11 cellular contexts compared by ENCODE assay signal in the genomic region with DNA sequence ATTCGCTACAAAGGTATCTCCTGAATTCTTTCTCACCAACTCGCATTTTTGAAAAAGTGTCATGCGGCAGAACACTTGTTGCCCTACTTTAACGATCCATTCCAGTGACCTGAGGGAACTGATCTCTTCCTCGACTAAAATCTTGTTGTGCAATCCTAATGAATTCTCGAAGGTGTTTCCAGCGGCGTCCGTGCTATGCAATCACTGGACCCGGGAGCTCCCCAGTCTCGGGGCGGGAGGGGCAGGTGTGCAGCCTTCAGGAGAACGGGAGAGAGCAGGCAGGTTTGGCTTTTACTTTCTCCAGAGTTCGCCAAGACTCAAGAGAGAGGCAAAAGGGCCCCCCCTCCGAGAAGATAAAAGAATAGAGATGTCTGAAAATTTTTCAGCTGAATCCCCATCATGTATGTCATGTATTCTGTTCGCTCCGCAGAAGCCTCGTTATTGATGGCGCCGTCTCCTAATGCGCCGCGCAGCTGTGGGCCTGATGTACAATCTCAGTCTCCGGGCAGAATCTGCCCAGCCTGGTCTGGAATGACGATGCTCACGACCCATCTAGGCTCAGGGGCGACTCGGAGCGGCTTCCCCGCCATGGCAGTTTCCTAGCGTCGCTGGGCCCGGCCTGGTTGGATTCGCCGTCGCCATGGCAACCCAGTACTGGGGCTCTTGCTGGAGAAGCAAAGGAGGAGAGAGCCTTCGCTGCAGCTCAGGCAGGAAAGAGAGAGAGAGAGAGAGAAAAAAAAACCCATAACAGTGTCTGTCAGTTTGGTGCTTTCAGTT. TPM values are rescaled to one million over a fixed set of nuclear protein-coding genes. Genes with fewer than 3 reads are reported as not detected.
DNase-seq lines count a peak whose midpoint lies in the region; ATAC-seq and TF ChIP-seq lines count a peak whose summit lies in the region.
"Had no signal": no experiment of that assay in that cellular context is flagged by ENCODE, and none has a peak within 500 bp of the region (broad histone marks: within the 10 kb centered on the region; RNA-seq: fewer than 3 reads in every experiment).

No MANE protein-coding gene starts in this region.

- no peak overlapping the region for H3K18ac ChIP-seq in mesendoderm (ENCODE audit: low read length)

- H3K23ac ChIP-seq in mesendoderm (ENCODE audit: low read length), result no peak overlapping the region

- DNase-seq in breast epithelium (ENCODE audit: low spot score in 2 of 2), result peak in 1 of 2 donors; percentile 52
- no peak for DNase-seq in MCF 10A (ENCODE audit: unreplicated experiment)
- peak; percentile 93 for DNase-seq in ecto neural progenitor cell (ENCODE audit: low spot score)
- DNase-seq in mesendoderm, result peak; percentile 89
- DNase-seq in uterus, result peak; percentile 76 to 83
- no peak for DNase-seq in SW480 (ENCODE audit: low spot score)
- DNase-seq: MG63; stimulated activated naive CD4-positive, alpha-beta T cell had no signal

- CTCF ChIA-PET in MCF 10A (lab: Yijun Ruan, JAX), result no interaction called here

- WGBS in mesendoderm (ENCODE audit: extremely low coverage, insufficient coverage, low lambda C conversion rate), result no CpG with 5 or more reads among the region's 37 CpGs

- no peaks in the 10 kb centered on the region for H3K36me3 Mint-ChIP-seq in MCF 10A (ENCODE audit: insufficient read depth, unreplicated experiment)

- H3K4me3 Mint-ChIP-seq in MCF 10A (ENCODE audit: unreplicated experiment), result no peak overlapping the region

- H3K56ac ChIP-seq in mesendoderm (ENCODE audit: low read length), result no peak overlapping the region

- no peak overlapping the region for H2BK15ac ChIP-seq in mesendoderm (replicated peaks; ENCODE audit: low read depth)

- no peak overlapping the region for H3K4me2 ChIP-seq in mesendoderm (ENCODE audit: low read length)

- ATAC-seq in GM19324 (IDR thresholded peaks at IDR 0.05; ENCODE audit: low FRiP score, unreplicated experiment), result no peak
- ATAC-seq in HG02885 (IDR thresholded peaks at IDR 0.05; ENCODE audit: poor library complexity, unreplicated experiment), result no peak

- no peak overlapping the region for H3K27ac Mint-ChIP-seq in MCF 10A (ENCODE audit: low read depth, unreplicated experiment)

- H3K27me3 ChIP-seq in breast epithelium (no peaks in the 10 kb centered on the region), mesendoderm (ENCODE audit: insufficient read depth, low read length, poor library complexity) (no peaks in the 10 kb centered on the region), uterus (no peaks in the 10 kb centered on the region)
- H3K27me3 ChIP-seq: MG63 had no signal

- H3K27ac ChIP-seq in breast epithelium (no peak overlapping the region), mesendoderm (ENCODE audit: low read depth, low read length) (no peak overlapping the region), uterus (peak overlapping the region in 1 of 2 donors; percentile 45)
- H3K27ac ChIP-seq: BLaER1 treated with 17β-estradiol and CSF1 and Interleukin-3, amounts not matched to agents 10 nM and 100 nM had no signal

- no peak overlapping the region for H3K4ac ChIP-seq in mesendoderm (ENCODE audit: low read depth, low read length)

- no peak overlapping the region for H2BK5ac ChIP-seq in mesendoderm (ENCODE audit: low read length)

- H3K4me3 ChIP-seq in breast epithelium, result peak overlapping the region in 2 of 3 donors; percentile 38 to 59
- no peak overlapping the region for H3K4me3 ChIP-seq in mesendoderm (ENCODE audit: low read length)
- peak overlapping the region; percentile 7 to 31 for H3K4me3 ChIP-seq in uterus
- H3K4me3 ChIP-seq: BLaER1 treated with 17β-estradiol and CSF1 and Interleukin-3, amounts not matched to agents 10 nM and 100 nM; MG63 had no signal

- TF ChIP-seq CTCF in breast epithelium (IDR thresholded peaks at IDR 0.05) (no peak), MCF 10A (IDR thresholded peaks at IDR 0.05; ENCODE audit: unreplicated experiment) (no peak), uterus (IDR thresholded peaks at IDR 0.05) (no peak)

- BruUV-seq in MCF 10A (replicated peaks; lab: Mats Ljungman, UMichigan), result no TSS peak

- H4K5ac ChIP-seq in mesendoderm (ENCODE audit: low read length), result no peak overlapping the region

- H3K36me3 ChIP-seq in breast epithelium (no peaks in the 10 kb centered on the region), mesendoderm (ENCODE audit: control insufficient read depth, insufficient read depth, low read length) (no peaks in the 10 kb centered on the region), uterus (no peaks in the 10 kb centered on the region)
- H3K36me3 ChIP-seq: MG63 had no signal

- no peak overlapping the region for H2AK5ac ChIP-seq in mesendoderm (ENCODE audit: low read length)

- no peaks in the 10 kb centered on the region for H3K27me3 Mint-ChIP-seq in MCF 10A (ENCODE audit: insufficient read depth, unreplicated experiment)

- intact Hi-C loops in breast epithelium (cut with DNase I; ENCODE audit: low total_unique reads), result no loop called here
- intact Hi-C loops in MCF 10A (cut with micrococcal nuclease), result no loop called here
- intact Hi-C loops in uterus (cut with DNase I; ENCODE audit: low total_unique reads), result no loop called here

- no peaks in the 10 kb centered on the region for H3K79me2 ChIP-seq in mesendoderm (ENCODE audit: control insufficient read depth, insufficient read depth, low read length)

- H3K79me1 ChIP-seq in mesendoderm (ENCODE audit: low read length), result no peaks in the 10 kb centered on the region

- H4K8ac ChIP-seq in mesendoderm (ENCODE audit: low read depth, low read length), result no peak overlapping the region

- H3K9me3 ChIP-seq in breast epithelium, result no peaks in the 10 kb centered on the region
- H3K9me3 ChIP-seq in uterus, result no peaks in the 10 kb centered on the region
- H3K9me3 ChIP-seq: MG63 had no signal

- POLR2A ChIA-PET in MCF 10A (lab: Yijun Ruan, JAX), result no interaction called here

- peaks cover 6% of the 10 kb centered on the region for H3K9me3 Mint-ChIP-seq in MCF 10A (ENCODE audit: unreplicated experiment)

- H3K9ac ChIP-seq in mesendoderm (ENCODE audit: low read length), result no peak overlapping the region
- H3K9ac ChIP-seq: BLaER1 treated with 17β-estradiol and CSF1 and Interleukin-3, amounts not matched to agents 10 nM and 100 nM had no signal

- no peak overlapping the region for H2BK120ac ChIP-seq in mesendoderm (ENCODE audit: low read depth, low read length)

- H3K4me1 ChIP-seq in breast epithelium (no peaks in the 10 kb centered on the region), mesendoderm (ENCODE audit: control insufficient read depth, low read depth, low read length) (no peaks in the 10 kb centered on the region), uterus (no peaks in the 10 kb centered on the region)

- no peak for TF ChIP-seq POLR2A in breast epithelium (IDR thresholded peaks at IDR 0.05)
- TF ChIP-seq POLR2A in uterus (IDR thresholded peaks at IDR 0.05), result no peak

- no peaks in the 10 kb centered on the region for H3K4me1 Mint-ChIP-seq in MCF 10A (ENCODE audit: insufficient read depth, unreplicated experiment)

RNA-seq across cellular contexts. Expression of a gene that starts 38.3 kb away (rescaled TPM):
- total RNA-seq in breast epithelium (10 to 100 TPM in 1 of 3 donors, 1 to 10 TPM in 2; 7.5 to 21.4 (median 8.2) TPM), MCF 10A (2022) (2.4 and 2.6 TPM in 2 replicates), uterus (10 to 100 TPM; 11.6 to 23.8 (median 16.3) TPM)
- polyA plus RNA-seq in mesendoderm (2013, experiment 1 of 2), result 0.79 TPM
- polyA plus RNA-seq in mesendoderm (2013, experiment 2 of 2), result 0.85 TPM

Comparison
In these comparisons a context has a peak if more than half of its experiments do, and no peak if none do; other contexts are left out.
1. DNase-seq: peak in ecto neural progenitor cell (single experiment), mesendoderm (single experiment) and uterus (2 of 2); none in MCF 10A (single experiment) and SW480 (single experiment).